Comparison of ENCODE assay signal across 22 cellular contexts in genomic region chr10:74814792-74815191, GRCh38.
"Had no signal": no experiment of that assay in that cellular context is flagged by ENCODE, and none has a peak within 500 bp of the region (broad histone marks: within the 10 kb centered on the region; RNA-seq: fewer than 3 reads in every experiment).

No MANE protein-coding gene starts in this region.

- ATAC-seq: K562 had no signal

- H3K27me3 ChIP-seq: SJSA1 had no signal

- H3K36me3 ChIP-seq: SJSA1 had no signal

- H3K4me1 ChIP-seq: SJSA1 had no signal

- DNase-seq: Kasumi-1, MM.1S, NCI-H1092 treated with DMSO at 0.1 percent for 48 hours, NCI-H1436, NCI-H187, NCI-H2029, NCI-H2081 treated with DMSO at 0.1 percent for 48 hours, NCI-H2171, NCI-H226, NCI-H446, NCI-H510A, NCI-H524 treated with DMSO at 0.1 percent for 48 hours, NCI-H69, NCI-H774, SIG-M5 had no signal

- H3K27me3 Mint-ChIP-seq: IgD-negative memory B cell had no signal

- H3K27ac Mint-ChIP-seq: IgD-negative memory B cell had no signal

- H3K36me3 Mint-ChIP-seq: IgD-negative memory B cell had no signal

- H3K4me1 Mint-ChIP-seq: IgD-negative memory B cell had no signal

- H3K4me3 ChIP-seq: K562, SJSA1, SK-N-MC had no signal

- H3K27ac ChIP-seq: HL-60, KMS-11, RWPE1, SJSA1, SK-N-MC had no signal

- H3K4me3 Mint-ChIP-seq: IgD-negative memory B cell had no signal
